Comparison of ENCODE assay signal across 1 cellular context in the genomic region with DNA sequence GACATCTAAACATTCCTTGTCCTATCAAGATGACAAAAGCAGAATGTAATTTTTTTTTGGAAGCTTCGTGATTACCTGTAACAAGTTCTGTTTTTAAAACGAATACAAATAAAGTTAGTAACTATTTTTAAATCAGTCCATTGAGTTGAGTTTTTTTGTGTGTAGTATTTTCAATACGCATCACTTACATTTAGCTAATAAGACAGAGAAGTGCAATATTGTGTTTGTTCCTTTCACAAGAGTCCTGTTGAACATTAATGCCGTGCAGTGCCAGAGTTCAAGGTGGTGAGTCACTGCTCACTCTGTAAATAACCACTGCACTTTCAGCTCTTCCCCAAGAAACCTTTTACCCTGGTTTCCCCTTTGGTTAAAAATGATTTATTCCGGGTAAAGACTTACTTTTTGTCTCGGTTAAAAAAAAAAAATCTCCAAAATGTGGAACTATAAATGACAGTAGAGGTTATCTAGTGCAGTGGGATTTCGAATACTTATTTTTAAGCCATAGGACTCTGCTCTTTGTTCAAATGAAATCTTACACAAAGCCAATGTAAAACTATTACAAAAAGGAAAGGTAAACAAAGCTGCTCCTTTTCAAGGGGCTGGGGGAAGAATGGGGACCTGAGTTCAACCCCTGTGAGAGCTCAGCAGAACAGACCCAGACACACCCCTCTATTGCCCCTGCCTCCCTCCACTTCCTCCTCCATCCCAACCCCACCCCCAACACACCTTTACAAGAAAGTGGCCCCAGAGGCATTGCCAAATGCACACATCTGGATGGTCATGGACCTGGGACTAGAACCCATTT.
TF ChIP-seq lines count a peak whose summit lies in the region.

No MANE protein-coding gene starts in this region.

TF ChIP-seq in HepG2, 621 proteins besides CTCF, POLR2A, EP300 and RAD21 (continued from another document and continues in another):
- TF ChIP-seq, protein P1, sequence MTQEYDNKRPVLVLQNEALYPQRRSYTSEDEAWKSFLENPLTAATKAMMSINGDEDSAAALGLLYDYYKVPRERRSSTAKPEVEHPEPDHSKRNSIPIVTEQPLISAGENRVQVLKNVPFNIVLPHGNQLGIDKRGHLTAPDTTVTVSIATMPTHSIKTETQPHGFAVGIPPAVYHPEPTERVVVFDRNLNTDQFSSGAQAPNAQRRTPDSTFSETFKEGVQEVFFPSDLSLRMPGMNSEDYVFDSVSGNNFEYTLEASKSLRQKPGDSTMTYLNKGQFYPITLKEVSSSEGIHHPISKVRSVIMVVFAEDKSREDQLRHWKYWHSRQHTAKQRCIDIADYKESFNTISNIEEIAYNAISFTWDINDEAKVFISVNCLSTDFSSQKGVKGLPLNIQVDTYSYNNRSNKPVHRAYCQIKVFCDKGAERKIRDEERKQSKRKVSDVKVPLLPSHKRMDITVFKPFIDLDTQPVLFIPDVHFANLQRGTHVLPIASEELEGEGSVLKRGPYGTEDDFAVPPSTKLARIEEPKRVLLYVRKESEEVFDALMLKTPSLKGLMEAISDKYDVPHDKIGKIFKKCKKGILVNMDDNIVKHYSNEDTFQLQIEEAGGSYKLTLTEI (CRISPR knock-in tag; conservative IDR thresholded peaks at IDR 0.05), result no peak
- TF ChIP-seq, protein P2, sequence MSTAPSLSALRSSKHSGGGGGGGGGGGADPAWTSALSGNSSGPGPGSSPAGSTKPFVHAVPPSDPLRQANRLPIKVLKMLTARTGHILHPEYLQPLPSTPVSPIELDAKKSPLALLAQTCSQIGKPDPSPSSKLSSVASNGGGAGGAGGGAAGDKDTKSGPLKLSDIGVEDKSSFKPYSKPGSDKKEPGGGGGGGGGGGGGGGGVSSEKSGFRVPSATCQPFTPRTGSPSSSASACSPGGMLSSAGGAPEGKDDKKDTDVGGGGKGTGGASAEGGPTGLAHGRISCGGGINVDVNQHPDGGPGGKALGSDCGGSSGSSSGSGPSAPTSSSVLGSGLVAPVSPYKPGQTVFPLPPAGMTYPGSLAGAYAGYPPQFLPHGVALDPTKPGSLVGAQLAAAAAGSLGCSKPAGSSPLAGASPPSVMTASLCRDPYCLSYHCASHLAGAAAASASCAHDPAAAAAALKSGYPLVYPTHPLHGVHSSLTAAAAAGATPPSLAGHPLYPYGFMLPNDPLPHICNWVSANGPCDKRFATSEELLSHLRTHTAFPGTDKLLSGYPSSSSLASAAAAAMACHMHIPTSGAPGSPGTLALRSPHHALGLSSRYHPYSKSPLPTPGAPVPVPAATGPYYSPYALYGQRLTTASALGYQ (CRISPR knock-in tag; IDR thresholded peaks at IDR 0.05), result no peak
- TF ChIP-seq ZNF564 (CRISPR knock-in tag; IDR thresholded peaks at IDR 0.05) (no peak), ZNF33B (CRISPR knock-in tag; IDR thresholded peaks at IDR 0.05) (no peak), ZNF841 (CRISPR knock-in tag; IDR thresholded peaks at IDR 0.05; ENCODE audit: borderline replicate concordance) (no peak), HCFC1 (IDR thresholded peaks at IDR 0.05; ENCODE audit: low read depth, low read length) (no peak), ZNF124 (CRISPR knock-in tag; IDR thresholded peaks at IDR 0.05) (no peak), FUBP1 (CRISPR knock-in tag; IDR thresholded peaks at IDR 0.05; ENCODE audit: borderline replicate concordance) (no peak), ZNF576 (CRISPR knock-in tag; IDR thresholded peaks at IDR 0.05) (no peak), TCF12 (IDR thresholded peaks at IDR 0.05) (no peak), TCF12 (CRISPR knock-in tag; IDR thresholded peaks at IDR 0.05) (no peak), SMARCE1 (IDR thresholded peaks at IDR 0.05; ENCODE audit: borderline replicate concordance) (0 out of 2 replicates have a peak, but pooled peaks have one; percentile 40), ZBTB8A (CRISPR knock-in tag; IDR thresholded peaks at IDR 0.05; ENCODE audit: borderline replicate concordance, low read depth) (no peak), RBM22 (optimal IDR thresholded peaks at IDR 0.05; ENCODE audit: low read length) (no peak), TAF15 (IDR thresholded peaks at IDR 0.05; ENCODE audit: low read depth, low read length, poor library complexity, severe bottlenecking) (no peak), HMGA1 (CRISPR knock-in tag; conservative IDR thresholded peaks at IDR 0.05) (no peak), ATRX (CRISPR knock-in tag; IDR thresholded peaks at IDR 0.05; ENCODE audit: borderline replicate concordance) (no peak), SCMH1 (CRISPR knock-in tag; IDR thresholded peaks at IDR 0.05; ENCODE audit: borderline replicate concordance) (no peak), KDM4B (CRISPR knock-in tag; IDR thresholded peaks at IDR 0.05) (no peak), KLF15 (CRISPR knock-in tag; IDR thresholded peaks at IDR 0.05; ENCODE audit: borderline replicate concordance) (no peak), RNF219 (CRISPR knock-in tag; IDR thresholded peaks at IDR 0.05) (no peak), JUN (CRISPR knock-in tag; IDR thresholded peaks at IDR 0.05) (peak; percentile 89), ZNF616 (CRISPR knock-in tag; IDR thresholded peaks at IDR 0.05; ENCODE audit: low read depth) (no peak), ZNF580 (CRISPR knock-in tag; IDR thresholded peaks at IDR 0.05; ENCODE audit: borderline replicate concordance, low read depth) (no peak), ZMYM3 (CRISPR knock-in tag; IDR thresholded peaks at IDR 0.05) (no peak), ZNF558 (CRISPR knock-in tag; IDR thresholded peaks at IDR 0.05; ENCODE audit: borderline replicate concordance) (no peak), ZNF343 (CRISPR knock-in tag; IDR thresholded peaks at IDR 0.05) (no peak), PHF21A (CRISPR knock-in tag; IDR thresholded peaks at IDR 0.05) (peak; percentile 86), TBL1XR1 (IDR thresholded peaks at IDR 0.05; ENCODE audit: borderline replicate concordance, low read length, partially characterized antibody) (no peak), NR2F1 (CRISPR knock-in tag; IDR thresholded peaks at IDR 0.05) (peak; percentile 29 to 53; a peak in 3 of 4 replicates), ZNF572 (CRISPR knock-in tag; IDR thresholded peaks at IDR 0.05) (no peak), JUNB (CRISPR knock-in tag; IDR thresholded peaks at IDR 0.05; ENCODE audit: borderline replicate concordance) (peak; percentile 94)
- TF ChIP-seq, protein P3, sequence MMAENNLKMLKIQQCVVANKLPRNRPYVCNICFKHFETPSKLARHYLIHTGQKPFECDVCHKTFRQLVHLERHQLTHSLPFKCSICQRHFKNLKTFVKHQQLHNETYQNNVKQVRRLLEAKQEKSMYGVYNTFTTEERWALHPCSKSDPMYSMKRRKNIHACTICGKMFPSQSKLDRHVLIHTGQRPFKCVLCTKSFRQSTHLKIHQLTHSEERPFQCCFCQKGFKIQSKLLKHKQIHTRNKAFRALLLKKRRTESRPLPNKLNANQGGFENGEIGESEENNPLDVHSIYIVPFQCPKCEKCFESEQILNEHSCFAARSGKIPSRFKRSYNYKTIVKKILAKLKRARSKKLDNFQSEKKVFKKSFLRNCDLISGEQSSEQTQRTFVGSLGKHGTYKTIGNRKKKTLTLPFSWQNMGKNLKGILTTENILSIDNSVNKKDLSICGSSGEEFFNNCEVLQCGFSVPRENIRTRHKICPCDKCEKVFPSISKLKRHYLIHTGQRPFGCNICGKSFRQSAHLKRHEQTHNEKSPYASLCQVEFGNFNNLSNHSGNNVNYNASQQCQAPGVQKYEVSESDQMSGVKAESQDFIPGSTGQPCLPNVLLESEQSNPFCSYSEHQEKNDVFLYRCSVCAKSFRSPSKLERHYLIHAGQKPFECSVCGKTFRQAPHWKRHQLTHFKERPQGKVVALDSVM (CRISPR knock-in tag; IDR thresholded peaks at IDR 0.05), result no peak
- TF ChIP-seq, protein P4, sequence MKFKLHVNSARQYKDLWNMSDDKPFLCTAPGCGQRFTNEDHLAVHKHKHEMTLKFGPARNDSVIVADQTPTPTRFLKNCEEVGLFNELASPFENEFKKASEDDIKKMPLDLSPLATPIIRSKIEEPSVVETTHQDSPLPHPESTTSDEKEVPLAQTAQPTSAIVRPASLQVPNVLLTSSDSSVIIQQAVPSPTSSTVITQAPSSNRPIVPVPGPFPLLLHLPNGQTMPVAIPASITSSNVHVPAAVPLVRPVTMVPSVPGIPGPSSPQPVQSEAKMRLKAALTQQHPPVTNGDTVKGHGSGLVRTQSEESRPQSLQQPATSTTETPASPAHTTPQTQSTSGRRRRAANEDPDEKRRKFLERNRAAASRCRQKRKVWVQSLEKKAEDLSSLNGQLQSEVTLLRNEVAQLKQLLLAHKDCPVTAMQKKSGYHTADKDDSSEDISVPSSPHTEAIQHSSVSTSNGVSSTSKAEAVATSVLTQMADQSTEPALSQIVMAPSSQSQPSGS (CRISPR knock-in tag; IDR thresholded peaks at IDR 0.05), result peak; percentile 62
- TF ChIP-seq, protein P5, sequence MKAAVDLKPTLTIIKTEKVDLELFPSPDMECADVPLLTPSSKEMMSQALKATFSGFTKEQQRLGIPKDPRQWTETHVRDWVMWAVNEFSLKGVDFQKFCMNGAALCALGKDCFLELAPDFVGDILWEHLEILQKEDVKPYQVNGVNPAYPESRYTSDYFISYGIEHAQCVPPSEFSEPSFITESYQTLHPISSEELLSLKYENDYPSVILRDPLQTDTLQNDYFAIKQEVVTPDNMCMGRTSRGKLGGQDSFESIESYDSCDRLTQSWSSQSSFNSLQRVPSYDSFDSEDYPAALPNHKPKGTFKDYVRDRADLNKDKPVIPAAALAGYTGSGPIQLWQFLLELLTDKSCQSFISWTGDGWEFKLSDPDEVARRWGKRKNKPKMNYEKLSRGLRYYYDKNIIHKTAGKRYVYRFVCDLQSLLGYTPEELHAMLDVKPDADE (CRISPR knock-in tag; IDR thresholded peaks at IDR 0.05), result no peak
- TF ChIP-seq, protein P6, sequence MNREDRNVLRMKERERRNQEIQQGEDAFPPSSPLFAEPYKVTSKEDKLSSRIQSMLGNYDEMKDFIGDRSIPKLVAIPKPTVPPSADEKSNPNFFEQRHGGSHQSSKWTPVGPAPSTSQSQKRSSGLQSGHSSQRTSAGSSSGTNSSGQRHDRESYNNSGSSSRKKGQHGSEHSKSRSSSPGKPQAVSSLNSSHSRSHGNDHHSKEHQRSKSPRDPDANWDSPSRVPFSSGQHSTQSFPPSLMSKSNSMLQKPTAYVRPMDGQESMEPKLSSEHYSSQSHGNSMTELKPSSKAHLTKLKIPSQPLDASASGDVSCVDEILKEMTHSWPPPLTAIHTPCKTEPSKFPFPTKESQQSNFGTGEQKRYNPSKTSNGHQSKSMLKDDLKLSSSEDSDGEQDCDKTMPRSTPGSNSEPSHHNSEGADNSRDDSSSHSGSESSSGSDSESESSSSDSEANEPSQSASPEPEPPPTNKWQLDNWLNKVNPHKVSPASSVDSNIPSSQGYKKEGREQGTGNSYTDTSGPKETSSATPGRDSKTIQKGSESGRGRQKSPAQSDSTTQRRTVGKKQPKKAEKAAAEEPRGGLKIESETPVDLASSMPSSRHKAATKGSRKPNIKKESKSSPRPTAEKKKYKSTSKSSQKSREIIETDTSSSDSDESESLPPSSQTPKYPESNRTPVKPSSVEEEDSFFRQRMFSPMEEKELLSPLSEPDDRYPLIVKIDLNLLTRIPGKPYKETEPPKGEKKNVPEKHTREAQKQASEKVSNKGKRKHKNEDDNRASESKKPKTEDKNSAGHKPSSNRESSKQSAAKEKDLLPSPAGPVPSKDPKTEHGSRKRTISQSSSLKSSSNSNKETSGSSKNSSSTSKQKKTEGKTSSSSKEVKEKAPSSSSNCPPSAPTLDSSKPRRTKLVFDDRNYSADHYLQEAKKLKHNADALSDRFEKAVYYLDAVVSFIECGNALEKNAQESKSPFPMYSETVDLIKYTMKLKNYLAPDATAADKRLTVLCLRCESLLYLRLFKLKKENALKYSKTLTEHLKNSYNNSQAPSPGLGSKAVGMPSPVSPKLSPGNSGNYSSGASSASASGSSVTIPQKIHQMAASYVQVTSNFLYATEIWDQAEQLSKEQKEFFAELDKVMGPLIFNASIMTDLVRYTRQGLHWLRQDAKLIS (CRISPR knock-in tag; IDR thresholded peaks at IDR 0.05), result no peak
- TF ChIP-seq, protein P7, sequence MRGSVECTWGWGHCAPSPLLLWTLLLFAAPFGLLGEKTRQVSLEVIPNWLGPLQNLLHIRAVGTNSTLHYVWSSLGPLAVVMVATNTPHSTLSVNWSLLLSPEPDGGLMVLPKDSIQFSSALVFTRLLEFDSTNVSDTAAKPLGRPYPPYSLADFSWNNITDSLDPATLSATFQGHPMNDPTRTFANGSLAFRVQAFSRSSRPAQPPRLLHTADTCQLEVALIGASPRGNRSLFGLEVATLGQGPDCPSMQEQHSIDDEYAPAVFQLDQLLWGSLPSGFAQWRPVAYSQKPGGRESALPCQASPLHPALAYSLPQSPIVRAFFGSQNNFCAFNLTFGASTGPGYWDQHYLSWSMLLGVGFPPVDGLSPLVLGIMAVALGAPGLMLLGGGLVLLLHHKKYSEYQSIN (CRISPR knock-in tag; IDR thresholded peaks at IDR 0.05; ENCODE audit: borderline replicate concordance), result no peak
